18 cellular contexts compared by ENCODE assay signal in genomic region chr1:69492286-69492685, GRCh38.
"Had no signal": no experiment of that assay in that cellular context is flagged by ENCODE, and none has a peak within 500 bp of the region (broad histone marks: within the 10 kb centered on the region; RNA-seq: fewer than 3 reads in every experiment).

No MANE protein-coding gene starts in this region.

- H3K27ac ChIP-seq: esophagus squamous epithelium, gastroesophageal sphincter, psoas muscle, sigmoid colon, transverse colon had no signal

- H3K27me3 ChIP-seq: esophagus squamous epithelium, gastroesophageal sphincter, sigmoid colon, transverse colon had no signal

- H3K36me3 ChIP-seq: esophagus squamous epithelium, gastroesophageal sphincter, sigmoid colon, transverse colon had no signal

- ATAC-seq: gastroesophageal sphincter; left ventricle myocardium superior; natural killer cell treated with Interleukin-12 subunit alpha and Interleukin-12 subunit beta and Interleukin-15 and Interleukin-18, amount 100 ng/mL, for 72 hours; psoas muscle; stimulated activated naive B cell treated with anti-CD40 and anti-IgM and Interleukin-4, amounts not matched to agents 10 μg/mL and 1 μg/mL and 100 μg/mL, for 72 hours had no signal

- DNase-seq: activated CD4-positive, alpha-beta T cell treated with anti-CD3 and anti-CD28 coated beads, Interleukin-2, amount 50 U/mL, for 4 hours; activated CD4-positive, CD25-positive, alpha-beta regulatory T cell treated with anti-CD3 and anti-CD28 coated beads, Interleukin-2, amount 50 U/mL, for 72 hours; activated T-cell treated with anti-CD3 and anti-CD28 coated beads, Interleukin-2, amount 50 U/mL, for 1 hour; amniotic stem cell; esophagus squamous epithelium; kidney; left ventricle myocardium superior; mesenchymal stem cell; nucleus accumbens; psoas muscle; sigmoid colon; stimulated activated CD4-positive, alpha-beta T cell treated with anti-CD3 and anti-CD28 coated beads, Interleukin-2, amount 100 ng/mL, for 24 hours; stimulated activated naive B cell treated with anti-CD40 and anti-IgM and Interleukin-4, amounts not matched to agents 10 μg/mL and 1 μg/mL and 100 μg/mL, for 72 hours; substantia nigra; T-helper 9 cell; transverse colon had no signal

- H3K4me3 ChIP-seq: esophagus squamous epithelium, gastroesophageal sphincter, psoas muscle, sigmoid colon, transverse colon had no signal

- H3K4me1 ChIP-seq: gastroesophageal sphincter, psoas muscle, sigmoid colon, transverse colon had no signal

- H3K9me3 ChIP-seq: esophagus squamous epithelium, gastroesophageal sphincter, psoas muscle, sigmoid colon, transverse colon had no signal
